Comparison of ENCODE assay signal across 23 cellular contexts in the genomic region with DNA sequence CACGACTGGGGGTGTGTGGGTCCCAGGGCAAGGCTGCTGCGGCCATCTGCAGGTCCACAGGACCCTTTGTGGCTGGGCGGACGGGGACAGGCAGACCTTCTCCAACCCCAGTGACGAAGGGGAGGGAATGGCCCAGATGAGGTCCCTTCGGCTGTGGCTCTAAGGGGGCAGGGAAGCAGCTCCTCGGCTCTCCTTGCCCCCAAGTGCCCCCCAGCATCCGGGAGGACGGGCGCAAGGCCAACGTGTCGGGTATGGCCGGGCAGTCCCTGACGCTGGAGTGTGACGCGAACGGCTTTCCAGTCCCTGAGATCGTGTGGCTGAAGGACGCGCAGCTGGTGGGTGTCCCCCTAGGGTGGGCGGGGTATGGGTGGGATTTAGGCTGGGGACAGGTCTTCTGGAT.
"Had no signal": no experiment of that assay in that cellular context is flagged by ENCODE, and none has a peak within 500 bp of the region (broad histone marks: within the 10 kb centered on the region; RNA-seq: fewer than 3 reads in every experiment).

No MANE protein-coding gene starts in this region.

- DNase-seq: islet precursor cell; left ventricle myocardium inferior; mesendoderm; naive B cell; natural killer cell; ovary; stimulated activated CD4-positive, alpha-beta T cell treated with anti-CD3 and anti-CD28 coated beads, Interleukin-4, amount 100 ng/mL, for 24 hours; stimulated activated naive CD4-positive, alpha-beta T cell; tibial artery; trophoblast cell; upper lobe of right lung had no signal

- H3K36me3 Mint-ChIP-seq: mesothelial cell of epicardium; naive B cell; natural killer cell; neural progenitor cell; stimulated activated effector memory CD8-positive, alpha-beta T cell treated with anti-CD3 and anti-CD28 coated beads, Interleukin-12 subunit alpha, Interleukin-12 subunit beta, amount 100 ng/mL, for 72 hours had no signal

- H3K27me3 ChIP-seq: neural progenitor cell, ovary, right atrium auricular region, suprapubic skin, upper lobe of right lung had no signal

- H3K4me1 Mint-ChIP-seq: mesothelial cell of epicardium; natural killer cell; stimulated activated effector memory CD8-positive, alpha-beta T cell treated with anti-CD3 and anti-CD28 coated beads, Interleukin-12 subunit alpha, Interleukin-12 subunit beta, amount 100 ng/mL, for 72 hours had no signal

- H3K9ac ChIP-seq: neural progenitor cell had no signal

- H3K4me2 ChIP-seq: neural progenitor cell had no signal

- H2AFZ ChIP-seq: neural progenitor cell had no signal

- H3K9me3 ChIP-seq: left ventricle myocardium inferior, ovary, right atrium auricular region, suprapubic skin, thoracic aorta, tibial artery, upper lobe of right lung had no signal

- ATAC-seq: natural killer cell; sciatic nerve; stimulated activated effector memory CD8-positive, alpha-beta T cell treated with anti-CD3 and anti-CD28 coated beads, Interleukin-12 subunit alpha, Interleukin-12 subunit beta, amount 100 ng/mL, for 72 hours; upper lobe of right lung had no signal

- H3K4me3 ChIP-seq: left ventricle myocardium inferior, lung, neural progenitor cell, ovary, right atrium auricular region, skin epidermis, suprapubic skin, thoracic aorta, tibial artery, upper lobe of right lung had no signal

- H3K36me3 ChIP-seq: left ventricle myocardium inferior, neural progenitor cell, ovary, right atrium auricular region, suprapubic skin, thoracic aorta, tibial artery, upper lobe of right lung had no signal

- H3K4me3 Mint-ChIP-seq: mesothelial cell of epicardium; naive B cell; natural killer cell; nephron progenitor cell; neural progenitor cell; stimulated activated effector memory CD8-positive, alpha-beta T cell treated with anti-CD3 and anti-CD28 coated beads, Interleukin-12 subunit alpha, Interleukin-12 subunit beta, amount 100 ng/mL, for 72 hours; stimulated activated naive CD8-positive, alpha-beta T cell treated with anti-CD3 and anti-CD28 coated beads, Interleukin-15, Interleukin-2, amounts not matched to agents 100 ng/mL and 50 ng/mL, for 24 hours had no signal

- H3K4me1 ChIP-seq: left ventricle myocardium inferior, right atrium auricular region, tibial artery, upper lobe of right lung had no signal

- H3K27me3 Mint-ChIP-seq: naive B cell; stimulated activated naive CD8-positive, alpha-beta T cell treated with anti-CD3 and anti-CD28 coated beads, Interleukin-15, Interleukin-2, amounts not matched to agents 100 ng/mL and 50 ng/mL, for 24 hours had no signal

- H3K27ac ChIP-seq: left ventricle myocardium inferior, neural progenitor cell, ovary, right atrium auricular region, skin epidermis, suprapubic skin, thoracic aorta, tibial artery, upper lobe of right lung had no signal

- H3K27ac Mint-ChIP-seq: mesothelial cell of epicardium; naive B cell; natural killer cell; nephron progenitor cell; neural progenitor cell; progenitor cell of endocrine pancreas; stimulated activated effector memory CD8-positive, alpha-beta T cell treated with anti-CD3 and anti-CD28 coated beads, Interleukin-12 subunit alpha, Interleukin-12 subunit beta, amount 100 ng/mL, for 72 hours; stimulated activated naive CD8-positive, alpha-beta T cell treated with anti-CD3 and anti-CD28 coated beads, Interleukin-15, Interleukin-2, amounts not matched to agents 100 ng/mL and 50 ng/mL, for 24 hours had no signal

- H3K9me3 Mint-ChIP-seq: mesothelial cell of epicardium; naive B cell; natural killer cell; nephron progenitor cell; neural progenitor cell; stimulated activated effector memory CD8-positive, alpha-beta T cell treated with anti-CD3 and anti-CD28 coated beads, Interleukin-12 subunit alpha, Interleukin-12 subunit beta, amount 100 ng/mL, for 72 hours; stimulated activated naive CD8-positive, alpha-beta T cell treated with anti-CD3 and anti-CD28 coated beads, Interleukin-15, Interleukin-2, amounts not matched to agents 100 ng/mL and 50 ng/mL, for 24 hours had no signal
